1 cellular context compared by ENCODE assay signal in the genomic region with DNA sequence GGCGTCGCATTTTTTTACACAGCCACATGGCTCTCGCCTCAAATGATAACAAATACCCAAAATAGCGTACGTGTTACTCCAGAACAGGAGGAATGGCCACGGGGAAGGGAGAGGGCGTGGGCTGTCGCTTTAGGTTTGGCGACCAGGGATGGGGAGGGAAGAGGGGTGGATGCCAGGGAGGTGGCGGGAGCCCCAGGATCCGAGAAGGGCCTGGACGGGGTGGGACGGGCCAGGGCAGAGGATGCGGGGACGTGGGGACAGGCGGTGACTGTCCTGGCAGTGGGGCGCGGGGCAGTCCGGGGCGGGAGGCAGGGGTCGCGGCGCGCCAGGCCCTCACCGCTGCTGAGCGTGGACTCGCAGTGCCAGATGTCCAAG.
TF ChIP-seq lines count a peak whose summit lies in the region.

No MANE protein-coding gene starts in this region.

TF ChIP-seq in GM23338, 12 proteins besides CTCF, POLR2A, EP300 and RAD21 (continued from another document):
- TF ChIP-seq, protein P1, sequence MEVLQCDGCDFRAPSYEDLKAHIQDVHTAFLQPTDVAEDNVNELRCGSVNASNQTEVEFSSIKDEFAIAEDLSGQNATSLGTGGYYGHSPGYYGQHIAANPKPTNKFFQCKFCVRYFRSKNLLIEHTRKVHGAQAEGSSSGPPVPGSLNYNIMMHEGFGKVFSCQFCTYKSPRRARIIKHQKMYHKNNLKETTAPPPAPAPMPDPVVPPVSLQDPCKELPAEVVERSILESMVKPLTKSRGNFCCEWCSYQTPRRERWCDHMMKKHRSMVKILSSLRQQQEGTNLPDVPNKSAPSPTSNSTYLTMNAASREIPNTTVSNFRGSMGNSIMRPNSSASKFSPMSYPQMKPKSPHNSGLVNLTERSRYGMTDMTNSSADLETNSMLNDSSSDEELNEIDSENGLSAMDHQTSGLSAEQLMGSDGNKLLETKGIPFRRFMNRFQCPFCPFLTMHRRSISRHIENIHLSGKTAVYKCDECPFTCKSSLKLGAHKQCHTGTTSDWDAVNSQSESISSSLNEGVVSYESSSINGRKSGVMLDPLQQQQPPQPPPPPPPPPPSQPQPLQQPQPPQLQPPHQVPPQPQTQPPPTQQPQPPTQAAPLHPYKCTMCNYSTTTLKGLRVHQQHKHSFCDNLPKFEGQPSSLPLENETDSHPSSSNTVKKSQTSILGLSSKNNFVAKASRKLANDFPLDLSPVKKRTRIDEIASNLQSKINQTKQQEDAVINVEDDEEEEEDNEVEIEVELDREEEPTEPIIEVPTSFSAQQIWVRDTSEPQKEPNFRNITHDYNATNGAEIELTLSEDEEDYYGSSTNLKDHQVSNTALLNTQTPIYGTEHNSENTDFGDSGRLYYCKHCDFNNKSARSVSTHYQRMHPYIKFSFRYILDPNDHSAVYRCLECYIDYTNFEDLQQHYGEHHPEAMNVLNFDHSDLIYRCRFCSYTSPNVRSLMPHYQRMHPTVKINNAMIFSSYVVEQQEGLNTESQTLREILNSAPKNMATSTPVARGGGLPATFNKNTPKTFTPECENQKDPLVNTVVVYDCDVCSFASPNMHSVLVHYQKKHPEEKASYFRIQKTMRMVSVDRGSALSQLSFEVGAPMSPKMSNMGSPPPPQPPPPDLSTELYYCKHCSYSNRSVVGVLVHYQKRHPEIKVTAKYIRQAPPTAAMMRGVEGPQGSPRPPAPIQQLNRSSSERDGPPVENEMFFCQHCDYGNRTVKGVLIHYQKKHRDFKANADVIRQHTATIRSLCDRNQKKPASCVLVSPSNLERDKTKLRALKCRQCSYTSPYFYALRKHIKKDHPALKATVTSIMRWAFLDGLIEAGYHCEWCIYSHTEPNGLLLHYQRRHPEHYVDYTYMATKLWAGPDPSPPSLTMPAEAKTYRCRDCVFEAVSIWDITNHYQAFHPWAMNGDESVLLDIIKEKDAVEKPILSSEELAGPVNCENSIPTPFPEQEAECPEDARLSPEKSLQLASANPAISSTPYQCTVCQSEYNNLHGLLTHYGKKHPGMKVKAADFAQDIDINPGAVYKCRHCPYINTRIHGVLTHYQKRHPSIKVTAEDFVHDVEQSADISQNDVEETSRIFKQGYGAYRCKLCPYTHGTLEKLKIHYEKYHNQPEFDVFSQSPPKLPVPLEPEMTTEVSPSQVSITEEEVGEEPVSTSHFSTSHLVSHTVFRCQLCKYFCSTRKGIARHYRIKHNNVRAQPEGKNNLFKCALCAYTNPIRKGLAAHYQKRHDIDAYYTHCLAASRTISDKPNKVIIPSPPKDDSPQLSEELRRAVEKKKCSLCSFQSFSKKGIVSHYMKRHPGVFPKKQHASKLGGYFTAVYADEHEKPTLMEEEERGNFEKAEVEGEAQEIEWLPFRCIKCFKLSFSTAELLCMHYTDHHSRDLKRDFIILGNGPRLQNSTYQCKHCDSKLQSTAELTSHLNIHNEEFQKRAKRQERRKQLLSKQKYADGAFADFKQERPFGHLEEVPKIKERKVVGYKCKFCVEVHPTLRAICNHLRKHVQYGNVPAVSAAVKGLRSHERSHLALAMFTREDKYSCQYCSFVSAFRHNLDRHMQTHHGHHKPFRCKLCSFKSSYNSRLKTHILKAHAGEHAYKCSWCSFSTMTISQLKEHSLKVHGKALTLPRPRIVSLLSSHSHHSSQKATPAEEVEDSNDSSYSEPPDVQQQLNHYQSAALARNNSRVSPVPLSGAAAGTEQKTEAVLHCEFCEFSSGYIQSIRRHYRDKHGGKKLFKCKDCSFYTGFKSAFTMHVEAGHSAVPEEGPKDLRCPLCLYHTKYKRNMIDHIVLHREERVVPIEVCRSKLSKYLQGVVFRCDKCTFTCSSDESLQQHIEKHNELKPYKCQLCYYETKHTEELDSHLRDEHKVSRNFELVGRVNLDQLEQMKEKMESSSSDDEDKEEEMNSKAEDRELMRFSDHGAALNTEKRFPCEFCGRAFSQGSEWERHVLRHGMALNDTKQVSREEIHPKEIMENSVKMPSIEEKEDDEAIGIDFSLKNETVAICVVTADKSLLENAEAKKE (CRISPR knock-in tag; IDR thresholded peaks at IDR 0.05) = no peak
- TF ChIP-seq, protein P2, sequence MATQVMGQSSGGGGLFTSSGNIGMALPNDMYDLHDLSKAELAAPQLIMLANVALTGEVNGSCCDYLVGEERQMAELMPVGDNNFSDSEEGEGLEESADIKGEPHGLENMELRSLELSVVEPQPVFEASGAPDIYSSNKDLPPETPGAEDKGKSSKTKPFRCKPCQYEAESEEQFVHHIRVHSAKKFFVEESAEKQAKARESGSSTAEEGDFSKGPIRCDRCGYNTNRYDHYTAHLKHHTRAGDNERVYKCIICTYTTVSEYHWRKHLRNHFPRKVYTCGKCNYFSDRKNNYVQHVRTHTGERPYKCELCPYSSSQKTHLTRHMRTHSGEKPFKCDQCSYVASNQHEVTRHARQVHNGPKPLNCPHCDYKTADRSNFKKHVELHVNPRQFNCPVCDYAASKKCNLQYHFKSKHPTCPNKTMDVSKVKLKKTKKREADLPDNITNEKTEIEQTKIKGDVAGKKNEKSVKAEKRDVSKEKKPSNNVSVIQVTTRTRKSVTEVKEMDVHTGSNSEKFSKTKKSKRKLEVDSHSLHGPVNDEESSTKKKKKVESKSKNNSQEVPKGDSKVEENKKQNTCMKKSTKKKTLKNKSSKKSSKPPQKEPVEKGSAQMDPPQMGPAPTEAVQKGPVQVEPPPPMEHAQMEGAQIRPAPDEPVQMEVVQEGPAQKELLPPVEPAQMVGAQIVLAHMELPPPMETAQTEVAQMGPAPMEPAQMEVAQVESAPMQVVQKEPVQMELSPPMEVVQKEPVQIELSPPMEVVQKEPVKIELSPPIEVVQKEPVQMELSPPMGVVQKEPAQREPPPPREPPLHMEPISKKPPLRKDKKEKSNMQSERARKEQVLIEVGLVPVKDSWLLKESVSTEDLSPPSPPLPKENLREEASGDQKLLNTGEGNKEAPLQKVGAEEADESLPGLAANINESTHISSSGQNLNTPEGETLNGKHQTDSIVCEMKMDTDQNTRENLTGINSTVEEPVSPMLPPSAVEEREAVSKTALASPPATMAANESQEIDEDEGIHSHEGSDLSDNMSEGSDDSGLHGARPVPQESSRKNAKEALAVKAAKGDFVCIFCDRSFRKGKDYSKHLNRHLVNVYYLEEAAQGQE (IDR thresholded peaks at IDR 0.05; ENCODE audit: unreplicated experiment) = no peak
- TF ChIP-seq, protein P3, sequence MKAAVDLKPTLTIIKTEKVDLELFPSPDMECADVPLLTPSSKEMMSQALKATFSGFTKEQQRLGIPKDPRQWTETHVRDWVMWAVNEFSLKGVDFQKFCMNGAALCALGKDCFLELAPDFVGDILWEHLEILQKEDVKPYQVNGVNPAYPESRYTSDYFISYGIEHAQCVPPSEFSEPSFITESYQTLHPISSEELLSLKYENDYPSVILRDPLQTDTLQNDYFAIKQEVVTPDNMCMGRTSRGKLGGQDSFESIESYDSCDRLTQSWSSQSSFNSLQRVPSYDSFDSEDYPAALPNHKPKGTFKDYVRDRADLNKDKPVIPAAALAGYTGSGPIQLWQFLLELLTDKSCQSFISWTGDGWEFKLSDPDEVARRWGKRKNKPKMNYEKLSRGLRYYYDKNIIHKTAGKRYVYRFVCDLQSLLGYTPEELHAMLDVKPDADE (IDR thresholded peaks at IDR 0.05) = no peak
- no peak for TF ChIP-seq EZH2 (IDR thresholded peaks at IDR 0.05; ENCODE audit: low read depth, unreplicated experiment)
